In the genomic region with DNA sequence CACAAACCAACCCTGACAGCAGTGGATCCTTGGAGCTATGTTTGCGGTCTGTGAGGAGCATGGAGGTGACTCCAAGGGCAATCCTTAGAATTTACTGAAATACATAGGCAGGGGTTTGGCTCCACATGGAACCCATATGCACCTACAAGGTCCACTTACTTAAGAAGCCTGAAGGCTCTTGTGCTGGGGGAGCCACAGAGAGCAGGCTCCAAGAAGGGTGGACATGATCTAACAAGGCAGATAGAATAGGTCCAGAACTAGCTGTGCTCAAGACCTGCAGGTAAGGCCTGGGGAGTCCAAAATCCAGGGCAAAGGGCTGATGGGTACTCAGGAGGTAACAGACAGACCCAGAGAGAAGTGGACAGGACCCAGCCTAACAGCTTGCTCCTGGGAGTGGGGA, we compare ENCODE assay signal across 1 cellular context.
TF ChIP-seq lines count a peak whose summit lies in the region.

No MANE protein-coding gene starts in this region.

TF ChIP-seq in neural cell, 6 proteins besides CTCF, POLR2A, EP300 and RAD21:
- TF ChIP-seq EZH2 (IDR thresholded peaks at IDR 0.05; ENCODE audit: borderline replicate concordance, insufficient read depth, low read length, poor library complexity, severe bottlenecking) = no peak
- no peak for TF ChIP-seq SMC3 (conservative IDR thresholded peaks at IDR 0.05; ENCODE audit: poor library complexity)
- TF ChIP-seq, protein P1, sequence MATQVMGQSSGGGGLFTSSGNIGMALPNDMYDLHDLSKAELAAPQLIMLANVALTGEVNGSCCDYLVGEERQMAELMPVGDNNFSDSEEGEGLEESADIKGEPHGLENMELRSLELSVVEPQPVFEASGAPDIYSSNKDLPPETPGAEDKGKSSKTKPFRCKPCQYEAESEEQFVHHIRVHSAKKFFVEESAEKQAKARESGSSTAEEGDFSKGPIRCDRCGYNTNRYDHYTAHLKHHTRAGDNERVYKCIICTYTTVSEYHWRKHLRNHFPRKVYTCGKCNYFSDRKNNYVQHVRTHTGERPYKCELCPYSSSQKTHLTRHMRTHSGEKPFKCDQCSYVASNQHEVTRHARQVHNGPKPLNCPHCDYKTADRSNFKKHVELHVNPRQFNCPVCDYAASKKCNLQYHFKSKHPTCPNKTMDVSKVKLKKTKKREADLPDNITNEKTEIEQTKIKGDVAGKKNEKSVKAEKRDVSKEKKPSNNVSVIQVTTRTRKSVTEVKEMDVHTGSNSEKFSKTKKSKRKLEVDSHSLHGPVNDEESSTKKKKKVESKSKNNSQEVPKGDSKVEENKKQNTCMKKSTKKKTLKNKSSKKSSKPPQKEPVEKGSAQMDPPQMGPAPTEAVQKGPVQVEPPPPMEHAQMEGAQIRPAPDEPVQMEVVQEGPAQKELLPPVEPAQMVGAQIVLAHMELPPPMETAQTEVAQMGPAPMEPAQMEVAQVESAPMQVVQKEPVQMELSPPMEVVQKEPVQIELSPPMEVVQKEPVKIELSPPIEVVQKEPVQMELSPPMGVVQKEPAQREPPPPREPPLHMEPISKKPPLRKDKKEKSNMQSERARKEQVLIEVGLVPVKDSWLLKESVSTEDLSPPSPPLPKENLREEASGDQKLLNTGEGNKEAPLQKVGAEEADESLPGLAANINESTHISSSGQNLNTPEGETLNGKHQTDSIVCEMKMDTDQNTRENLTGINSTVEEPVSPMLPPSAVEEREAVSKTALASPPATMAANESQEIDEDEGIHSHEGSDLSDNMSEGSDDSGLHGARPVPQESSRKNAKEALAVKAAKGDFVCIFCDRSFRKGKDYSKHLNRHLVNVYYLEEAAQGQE (IDR thresholded peaks at IDR 0.05; ENCODE audit: borderline replicate concordance) = no peak
- TF ChIP-seq POLR2AphosphoS5 (IDR thresholded peaks at IDR 0.05) = no peak
- TF ChIP-seq TAF1 (IDR thresholded peaks at IDR 0.05; ENCODE audit: low read depth) = no peak
- TF ChIP-seq MXI1 (conservative IDR thresholded peaks at IDR 0.05; ENCODE audit: poor library complexity, severe bottlenecking) = no peak
